Comparison of ENCODE assay signal across 8 cellular contexts in genomic region chr7:139618482-139619366, GRCh38.
DNase-seq lines count a peak whose midpoint lies in the region; ATAC-seq and TF ChIP-seq lines count a peak whose summit lies in the region.

No MANE protein-coding gene starts in this region.

- no peak for TF ChIP-seq EP300 in upper lobe of left lung (IDR thresholded peaks at IDR 0.05)

- H4K91ac ChIP-seq in mesenchymal stem cell (ENCODE audit: low read length): no peak overlapping the region

- POLR2A ChIA-PET in HEK293T (lab: Yijun Ruan, JAX): no interaction called here

- peaks cover 20% of the 10 kb centered on the region for H3K4me1 Mint-ChIP-seq in chondrocyte (ENCODE audit: low read depth)

- peaks cover 38% of the 10 kb centered on the region for H3K79me1 ChIP-seq in mesenchymal stem cell (replicated peaks; ENCODE audit: low read length, poor library complexity, severe bottlenecking)

- peak overlapping the region; percentile 86 for H3K27ac Mint-ChIP-seq in chondrocyte (ENCODE audit: unreplicated experiment)

- no peak overlapping the region for H3K4me3 Mint-ChIP-seq in chondrocyte (ENCODE audit: unreplicated experiment)

- H3K9ac ChIP-seq in mesenchymal stem cell (ENCODE audit: low read length): peak overlapping the region; percentile 70

- DNase-seq in CD1c-positive myeloid dendritic cell (ENCODE audit: extremely low spot score) (peak; percentile 48), HEK293T (ENCODE audit: extremely low spot score) (peak; percentile 63), SW480 (ENCODE audit: low spot score) (peak; percentile 41), chondrocyte (ENCODE audit: low spot score) (no peak), mesenchymal stem cell (peak; percentile 42), upper lobe of left lung (peak in 1 of 2 donors; percentile 34), GDM1 (lab: John Stamatoyannopoulos, UW) (no peak), NCI-H1436 treated with DMSO at 0.1 percent for 48 hours (lab: John Stamatoyannopoulos, UW) (no peak)

- no peak overlapping the region for H3K4me2 ChIP-seq in mesenchymal stem cell (ENCODE audit: low read length, poor library complexity, severe bottlenecking)

- H3K27me3 ChIP-seq in mesenchymal stem cell (ENCODE audit: control insufficient read depth in 1 of 2, insufficient read depth in 1 of 2, low read length in 2 of 2) (no peaks in the 10 kb centered on the region), upper lobe of left lung (no peaks in the 10 kb centered on the region)

- no peak overlapping the region for H2BK15ac ChIP-seq in mesenchymal stem cell (ENCODE audit: low read depth, poor library complexity, severe bottlenecking)

- no peak overlapping the region for H2AK5ac ChIP-seq in mesenchymal stem cell (ENCODE audit: low read length, severe bottlenecking)

- H3K27ac ChIP-seq in mesenchymal stem cell (ENCODE audit: low read length, poor library complexity, severe bottlenecking) (no peak overlapping the region), upper lobe of left lung (no peak overlapping the region)

- H3K4me1 ChIP-seq in mesenchymal stem cell (ENCODE audit: control insufficient read depth, insufficient read depth, low read depth, low read length) (no peaks in the 10 kb centered on the region), upper lobe of left lung (no peaks in the 10 kb centered on the region)

- peak; percentile 80 for TF ChIP-seq CTCF in chondrocyte (IDR thresholded peaks at IDR 0.05)
- TF ChIP-seq CTCF in upper lobe of left lung (IDR thresholded peaks at IDR 0.05): peak in 4 of 6 experiments; percentile 10 to 20 (median 18)

- no peak overlapping the region for H3K4ac ChIP-seq in mesenchymal stem cell (ENCODE audit: low read depth in 1 of 2, low read length in 2 of 2)

- H3K14ac ChIP-seq in mesenchymal stem cell (ENCODE audit: low read length in 2 of 2): no peak overlapping the region

- CTCF ChIA-PET in HEK293T (lab: Yijun Ruan, JAX): interaction anchor here (0.6 to 3.8 kb wide), 10 partner anchors 12 to 387 kb away, joined by 3 to 14 read pairs (median 4); no protein-coding TSS in a partner anchor

- H3K9me3 Mint-ChIP-seq in chondrocyte (ENCODE audit: low read depth): no peaks in the 10 kb centered on the region

- H2AFZ ChIP-seq in mesenchymal stem cell (ENCODE audit: low read depth, low read length): no peak overlapping the region

- no peak overlapping the region for H3K18ac ChIP-seq in mesenchymal stem cell (ENCODE audit: low read depth in 1 of 2, low read length in 2 of 2)

- H3K36me3 ChIP-seq in mesenchymal stem cell (ENCODE audit: control insufficient read depth in 1 of 2, insufficient read depth in 2 of 2, low read depth in 1 of 2, low read length in 2 of 2) (peaks cover 59 to 79% of the 10 kb centered on the region in 2 experiments), upper lobe of left lung (peaks cover 7 to 75% (median 49%) of the 10 kb centered on the region in 4 donors)

- no peaks in the 10 kb centered on the region for H3K27me3 Mint-ChIP-seq in chondrocyte (ENCODE audit: low read depth)

- H3K9me3 ChIP-seq in mesenchymal stem cell (ENCODE audit: control insufficient read depth, low read length): no peaks in the 10 kb centered on the region
- no peaks in the 10 kb centered on the region for H3K9me3 ChIP-seq in upper lobe of left lung

- H4K8ac ChIP-seq in mesenchymal stem cell (ENCODE audit: low read length): no peak overlapping the region

- no peak overlapping the region for H2BK12ac ChIP-seq in mesenchymal stem cell (ENCODE audit: low read length in 2 of 2)

- no peak for TF ChIP-seq POLR2A in upper lobe of left lung (IDR thresholded peaks at IDR 0.05)

- WGBS in mesenchymal stem cell: 90% methylated on average over 9 of the region's 10 CpGs
- 85 to 90% methylated on average over 10 of the region's 10 CpGs for WGBS in upper lobe of left lung, 2 donors

- peaks cover 28% of the 10 kb centered on the region for H3K36me3 Mint-ChIP-seq in chondrocyte (ENCODE audit: low read depth)

- no peak overlapping the region for H2BK5ac ChIP-seq in mesenchymal stem cell (ENCODE audit: low read depth, low read length, poor library complexity, severe bottlenecking)

- no peak overlapping the region for H3K23ac ChIP-seq in mesenchymal stem cell (ENCODE audit: low read length in 2 of 2)

- H2BK120ac ChIP-seq in mesenchymal stem cell (ENCODE audit: low read depth, low read length): no peak overlapping the region

- ATAC-seq in upper lobe of left lung (ENCODE audit: low FRiP score in 2 of 2): peak in 1 of 2 donors; percentile 30

- H3K4me3 ChIP-seq in mesenchymal stem cell (ENCODE audit: insufficient read depth in 1 of 2, low read depth in 1 of 2, low read length in 2 of 2) (no peak overlapping the region), upper lobe of left lung (no peak overlapping the region)

TF ChIP-seq in HEK293T, 16 proteins besides CTCF, POLR2A, EP300 and RAD21:
- TF ChIP-seq CTBP1 (IDR thresholded peaks at IDR 0.05; ENCODE audit: borderline replicate concordance): no peak
- TF ChIP-seq ZNF384 (IDR thresholded peaks at IDR 0.05): no peak
- no peak for TF ChIP-seq FOXM1 (IDR thresholded peaks at IDR 0.05; ENCODE audit: borderline replicate concordance)
- TF ChIP-seq FOXK2 (IDR thresholded peaks at IDR 0.05): no peak
- no peak for TF ChIP-seq TARDBP (IDR thresholded peaks at IDR 0.05)
- no peak for TF ChIP-seq L3MBTL2 (conservative IDR thresholded peaks at IDR 0.05)
- no peak for TF ChIP-seq LEF1 (IDR thresholded peaks at IDR 0.05; ENCODE audit: borderline replicate concordance)
- no peak for TF ChIP-seq HDGF (IDR thresholded peaks at IDR 0.05; ENCODE audit: borderline replicate concordance)
- no peak for TF ChIP-seq ARNT (IDR thresholded peaks at IDR 0.05)
- no peak for TF ChIP-seq PKNOX1 (IDR thresholded peaks at IDR 0.05)
- no peak for TF ChIP-seq NFRKB (IDR thresholded peaks at IDR 0.05)
- no peak for TF ChIP-seq FOXA1 (IDR thresholded peaks at IDR 0.05)
- no peak for TF ChIP-seq SUZ12 (IDR thresholded peaks at IDR 0.05)

Comparison
In these comparisons a context has a peak if more than half of its experiments do, and no peak if none do; other contexts are left out.
1. DNase-seq: peak in CD1c-positive myeloid dendritic cell (single experiment), HEK293T (single experiment), SW480 (single experiment) and mesenchymal stem cell (single experiment); none in chondrocyte (single experiment), GDM1 (single experiment) and NCI-H1436 treated with DMSO at 0.1 percent for 48 hours (single experiment).